1 cellular context compared by ENCODE assay signal in the genomic region with DNA sequence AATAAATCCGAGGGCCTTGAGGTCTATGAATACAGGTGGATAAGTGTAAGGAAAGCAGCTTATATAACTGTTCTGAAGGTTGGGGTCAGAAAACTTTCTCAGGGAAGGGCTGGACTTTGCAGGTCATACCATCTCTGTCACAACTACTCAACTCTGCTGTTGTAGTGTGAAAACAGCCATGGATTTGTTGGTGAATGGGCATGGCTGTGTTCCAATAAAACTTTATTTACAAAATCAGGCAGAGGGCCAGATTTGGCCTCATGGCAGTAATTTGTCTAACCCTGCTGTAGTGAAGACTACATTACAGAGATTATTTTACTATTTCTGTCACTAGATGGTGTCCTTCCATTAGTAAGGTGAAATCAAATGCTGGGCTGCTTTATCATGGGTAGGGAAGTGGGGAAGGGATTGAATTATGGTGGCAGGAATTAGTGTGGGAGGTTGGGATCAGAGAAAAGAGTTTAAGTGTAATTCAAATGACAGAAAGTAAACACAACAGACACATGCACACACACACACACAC.
TF ChIP-seq lines count a peak whose summit lies in the region.

No MANE protein-coding gene starts in this region.

TF ChIP-seq in SK-N-SH treated with all-trans-retinoic acid at 6 μM for 48 hours, 23 proteins besides CTCF, POLR2A, EP300 and RAD21 (continued from another document):
- TF ChIP-seq, protein P1, sequence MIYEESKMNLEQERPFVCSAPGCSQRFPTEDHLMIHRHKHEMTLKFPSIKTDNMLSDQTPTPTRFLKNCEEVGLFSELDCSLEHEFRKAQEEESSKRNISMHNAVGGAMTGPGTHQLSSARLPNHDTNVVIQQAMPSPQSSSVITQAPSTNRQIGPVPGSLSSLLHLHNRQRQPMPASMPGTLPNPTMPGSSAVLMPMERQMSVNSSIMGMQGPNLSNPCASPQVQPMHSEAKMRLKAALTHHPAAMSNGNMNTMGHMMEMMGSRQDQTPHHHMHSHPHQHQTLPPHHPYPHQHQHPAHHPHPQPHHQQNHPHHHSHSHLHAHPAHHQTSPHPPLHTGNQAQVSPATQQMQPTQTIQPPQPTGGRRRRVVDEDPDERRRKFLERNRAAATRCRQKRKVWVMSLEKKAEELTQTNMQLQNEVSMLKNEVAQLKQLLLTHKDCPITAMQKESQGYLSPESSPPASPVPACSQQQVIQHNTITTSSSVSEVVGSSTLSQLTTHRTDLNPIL (CRISPR knock-in tag; IDR thresholded peaks at IDR 0.05; ENCODE audit: low read depth) = no peak
- TF ChIP-seq SNAI2 (CRISPR knock-in tag; IDR thresholded peaks at IDR 0.05) (no peak), ZFP3 (CRISPR knock-in tag; IDR thresholded peaks at IDR 0.05) (no peak), TOX (CRISPR knock-in tag; IDR thresholded peaks at IDR 0.05; ENCODE audit: borderline replicate concordance) (no peak), CSDC2 (CRISPR knock-in tag; IDR thresholded peaks at IDR 0.05) (no peak), TCF4 (CRISPR knock-in tag; IDR thresholded peaks at IDR 0.05; ENCODE audit: borderline replicate concordance) (no peak), GLIS3 (CRISPR knock-in tag; IDR thresholded peaks at IDR 0.05) (no peak), ISL1 (CRISPR knock-in tag; IDR thresholded peaks at IDR 0.05) (no peak), ZNF565 (CRISPR knock-in tag; conservative IDR thresholded peaks at IDR 0.05; ENCODE audit: low read depth) (no peak), ZNF8 (CRISPR knock-in tag; IDR thresholded peaks at IDR 0.05) (no peak), ESRRG (CRISPR knock-in tag; IDR thresholded peaks at IDR 0.05) (no peak), PPARA (CRISPR knock-in tag; IDR thresholded peaks at IDR 0.05; ENCODE audit: borderline replicate concordance) (no peak), PATZ1 (CRISPR knock-in tag; IDR thresholded peaks at IDR 0.05; ENCODE audit: borderline replicate concordance) (no peak), ZNF70 (CRISPR knock-in tag; IDR thresholded peaks at IDR 0.05) (no peak)
- TF ChIP-seq, protein P2, sequence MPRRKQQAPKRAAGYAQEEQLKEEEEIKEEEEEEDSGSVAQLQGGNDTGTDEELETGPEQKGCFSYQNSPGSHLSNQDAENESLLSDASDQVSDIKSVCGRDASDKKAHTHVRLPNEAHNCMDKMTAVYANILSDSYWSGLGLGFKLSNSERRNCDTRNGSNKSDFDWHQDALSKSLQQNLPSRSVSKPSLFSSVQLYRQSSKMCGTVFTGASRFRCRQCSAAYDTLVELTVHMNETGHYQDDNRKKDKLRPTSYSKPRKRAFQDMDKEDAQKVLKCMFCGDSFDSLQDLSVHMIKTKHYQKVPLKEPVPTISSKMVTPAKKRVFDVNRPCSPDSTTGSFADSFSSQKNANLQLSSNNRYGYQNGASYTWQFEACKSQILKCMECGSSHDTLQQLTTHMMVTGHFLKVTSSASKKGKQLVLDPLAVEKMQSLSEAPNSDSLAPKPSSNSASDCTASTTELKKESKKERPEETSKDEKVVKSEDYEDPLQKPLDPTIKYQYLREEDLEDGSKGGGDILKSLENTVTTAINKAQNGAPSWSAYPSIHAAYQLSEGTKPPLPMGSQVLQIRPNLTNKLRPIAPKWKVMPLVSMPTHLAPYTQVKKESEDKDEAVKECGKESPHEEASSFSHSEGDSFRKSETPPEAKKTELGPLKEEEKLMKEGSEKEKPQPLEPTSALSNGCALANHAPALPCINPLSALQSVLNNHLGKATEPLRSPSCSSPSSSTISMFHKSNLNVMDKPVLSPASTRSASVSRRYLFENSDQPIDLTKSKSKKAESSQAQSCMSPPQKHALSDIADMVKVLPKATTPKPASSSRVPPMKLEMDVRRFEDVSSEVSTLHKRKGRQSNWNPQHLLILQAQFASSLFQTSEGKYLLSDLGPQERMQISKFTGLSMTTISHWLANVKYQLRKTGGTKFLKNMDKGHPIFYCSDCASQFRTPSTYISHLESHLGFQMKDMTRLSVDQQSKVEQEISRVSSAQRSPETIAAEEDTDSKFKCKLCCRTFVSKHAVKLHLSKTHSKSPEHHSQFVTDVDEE (CRISPR knock-in tag; IDR thresholded peaks at IDR 0.05) = no peak
- TF ChIP-seq, protein P3, sequence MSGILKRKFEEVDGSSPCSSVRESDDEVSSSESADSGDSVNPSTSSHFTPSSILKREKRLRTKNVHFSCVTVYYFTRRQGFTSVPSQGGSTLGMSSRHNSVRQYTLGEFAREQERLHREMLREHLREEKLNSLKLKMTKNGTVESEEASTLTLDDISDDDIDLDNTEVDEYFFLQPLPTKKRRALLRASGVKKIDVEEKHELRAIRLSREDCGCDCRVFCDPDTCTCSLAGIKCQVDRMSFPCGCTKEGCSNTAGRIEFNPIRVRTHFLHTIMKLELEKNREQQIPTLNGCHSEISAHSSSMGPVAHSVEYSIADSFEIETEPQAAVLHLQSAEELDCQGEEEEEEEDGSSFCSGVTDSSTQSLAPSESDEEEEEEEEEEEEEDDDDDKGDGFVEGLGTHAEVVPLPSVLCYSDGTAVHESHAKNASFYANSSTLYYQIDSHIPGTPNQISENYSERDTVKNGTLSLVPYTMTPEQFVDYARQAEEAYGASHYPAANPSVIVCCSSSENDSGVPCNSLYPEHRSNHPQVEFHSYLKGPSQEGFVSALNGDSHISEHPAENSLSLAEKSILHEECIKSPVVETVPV (CRISPR knock-in tag; IDR thresholded peaks at IDR 0.05) = no peak
